8 cellular contexts compared by ENCODE assay signal in genomic region chr6:52162940-52163908, GRCh38. TPM values are rescaled to one million over a fixed set of nuclear protein-coding genes. Genes with fewer than 3 reads are reported as not detected.
A peak's percentile ranks its signal among the peaks of the same experiment; 100 is the strongest.
DNase-seq lines count a peak whose midpoint lies in the region; ATAC-seq and TF ChIP-seq lines count a peak whose summit lies in the region.

No MANE protein-coding gene starts in this region.

- DNase-seq in AG09319 (ENCODE audit: extremely low read depth, low read depth) (peak; percentile 10), GM12864 (ENCODE audit: low read depth) (no peak), NCI-H2196 treated with DMSO at 0.1 percent for 48 hours (lab: John Stamatoyannopoulos, UW; ENCODE audit: unreplicated experiment) (peak; percentile 8), MCF 10A (ENCODE audit: unreplicated experiment) (peak; percentile 59), mucosa of descending colon (peak in 1 of 3 donors; percentile 4), GF-D8 (lab: John Stamatoyannopoulos, UW) (no peak), Right ventricle myocardium inferior (ENCODE audit: missing footprints) (no peak)

- no peaks in the 10 kb centered on the region for H3K9me3 Mint-ChIP-seq in MCF 10A (ENCODE audit: unreplicated experiment)

- ATAC-seq in HG02763 (IDR thresholded peaks at IDR 0.05; ENCODE audit: unreplicated experiment), result peak; percentile 38
- ATAC-seq in mucosa of descending colon, result peak; percentile 37
- no peak for ATAC-seq in Right ventricle myocardium inferior

- H3K9me3 ChIP-seq in mucosa of descending colon, result no peaks in the 10 kb centered on the region

- H3K4me3 ChIP-seq in GM12864 (ENCODE audit: low read depth, low read length) (no peak overlapping the region), mucosa of descending colon (no peak overlapping the region)

- CTCF ChIA-PET in MCF 10A (lab: Yijun Ruan, JAX), result interaction anchor here (0.6 to 8.7 kb wide), 27 partner anchors 9 to 500 kb away, joined by 3 to 178 read pairs (median 4); no protein-coding TSS in a partner anchor

- H3K4me1 Mint-ChIP-seq in MCF 10A (ENCODE audit: insufficient read depth, unreplicated experiment), result peaks cover 11% of the 10 kb centered on the region

- no peaks in the 10 kb centered on the region for H3K36me3 Mint-ChIP-seq in MCF 10A (ENCODE audit: insufficient read depth, unreplicated experiment)

- H3K36me3 ChIP-seq in mucosa of descending colon (ENCODE audit: low read depth), result no peaks in the 10 kb centered on the region

- no peaks in the 10 kb centered on the region for H3K4me1 ChIP-seq in mucosa of descending colon (ENCODE audit: low read depth)

- H3K27me3 Mint-ChIP-seq in MCF 10A (ENCODE audit: insufficient read depth, unreplicated experiment), result no peaks in the 10 kb centered on the region

- TF ChIP-seq CTCF in AG09319 (IDR thresholded peaks at IDR 0.05; ENCODE audit: low read depth, low read length) (peak; percentile 82), GM12864 (IDR thresholded peaks at IDR 0.05; ENCODE audit: low read depth, low read length, missing control alignments) (peak; percentile 92), MCF 10A (IDR thresholded peaks at IDR 0.05; ENCODE audit: unreplicated experiment) (peak; percentile 86), mucosa of descending colon (IDR thresholded peaks at IDR 0.05) (no peak)

- H3K4me3 Mint-ChIP-seq in MCF 10A (ENCODE audit: unreplicated experiment), result no peak overlapping the region

- BruUV-seq in MCF 10A (replicated peaks; lab: Mats Ljungman, UMichigan), result no TSS peak

- peak overlapping the region; percentile 86 for H3K27ac Mint-ChIP-seq in MCF 10A (ENCODE audit: low read depth, unreplicated experiment)

- POLR2A ChIA-PET in MCF 10A (lab: Yijun Ruan, JAX), result interaction anchor here (1.0 to 1.4 kb wide), 5 partner anchors 8 to 100 kb away, joined by 3 to 6 read pairs (median 3); no protein-coding TSS in a partner anchor

- intact Hi-C loops in MCF 10A (cut with micrococcal nuclease), result loop anchor here (1.0 to 5.0 kb wide), 5 partner anchors 64 to 499 kb away; no protein-coding TSS in a partner anchor
- intact Hi-C loops in mucosa of descending colon (cut with DNase I, micrococcal nuclease), result loop anchor here in 1 of 2 donors (10.0 kb wide), 1 partner anchor 102 kb away; no protein-coding TSS in a partner anchor
- intact Hi-C loops in Right ventricle myocardium inferior (cut with DNase I), result loop anchor here (5.0 kb wide), 1 partner anchor 69 kb away; no protein-coding TSS in a partner anchor

RNA-seq across cellular contexts. Expression of gene IL17A, which starts 23.0 kb away (rescaled TPM):
- total RNA-seq in MCF 10A (2022) (not detected in 2 replicates), mucosa of descending colon (not detected), Right ventricle myocardium inferior (not detected)

Comparison
In these comparisons a context has a peak if more than half of its experiments do, and no peak if none do; other contexts are left out.
1. DNase-seq: peak in AG09319 (single experiment), NCI-H2196 treated with DMSO at 0.1 percent for 48 hours (single experiment) and MCF 10A (single experiment); none in GM12864 (single experiment), GF-D8 (single experiment) and Right ventricle myocardium inferior (single experiment).